Comparison of ENCODE assay signal across 9 cellular contexts in genomic region chr19:6587093-6587820, GRCh38. TPM values are rescaled to one million over a fixed set of nuclear protein-coding genes. Genes with fewer than 3 reads are reported as not detected.
A peak's percentile ranks its signal among the peaks of the same experiment; 100 is the strongest.
DNase-seq lines count a peak whose midpoint lies in the region; ATAC-seq, FAIRE-seq and TF ChIP-seq lines count a peak whose summit lies in the region.
"Had no signal": no experiment of that assay in that cellular context is flagged by ENCODE, and none has a peak within 500 bp of the region (broad histone marks: within the 10 kb centered on the region; RNA-seq: fewer than 3 reads in every experiment).

No MANE protein-coding gene starts in this region.

- H3K9ac ChIP-seq in ES-I3 (ENCODE audit: low read depth, low read length), result peak overlapping the region; percentile 69
- peak overlapping the region; percentile 8 for H3K9ac ChIP-seq in HUES6 (ENCODE audit: low read length)
- H3K9ac ChIP-seq in astrocyte (ENCODE audit: low read length), result peak overlapping the region; percentile 43

- peaks cover 56% of the 10 kb centered on the region for H3K27me3 Mint-ChIP-seq in astrocyte (ENCODE audit: low read depth, unreplicated experiment)
- peaks cover 26 to 69% (median 39%) of the 10 kb centered on the region in 3 donors for H3K27me3 Mint-ChIP-seq in naive B cell

- H2AFZ ChIP-seq in astrocyte (ENCODE audit: low read depth, low read length), result peak overlapping the region; percentile 75

- H3K27me3 ChIP-seq in HUES6 (ENCODE audit: control insufficient read depth, insufficient read depth, low read length) (peaks cover 62% of the 10 kb centered on the region), astrocyte (ENCODE audit: insufficient read depth, low read length) (peaks cover 47% of the 10 kb centered on the region), adrenal gland (peaks cover 58% of the 10 kb centered on the region)

- no peaks in the 10 kb centered on the region for H3K9me3 ChIP-seq in ES-I3 (ENCODE audit: control insufficient read depth, insufficient read depth, low read length)
- H3K9me3 ChIP-seq in HUES6 (ENCODE audit: control insufficient read depth, insufficient read depth, low read depth, low read length), result no peaks in the 10 kb centered on the region
- H3K9me3 ChIP-seq in astrocyte (ENCODE audit: insufficient read depth, low read depth, low read length), result no peaks in the 10 kb centered on the region
- no peaks in the 10 kb centered on the region for H3K9me3 ChIP-seq in adrenal gland (replicated peaks in 1 of 3)

- peaks cover 10% of the 10 kb centered on the region for H3K9me3 Mint-ChIP-seq in astrocyte (ENCODE audit: unreplicated experiment)
- H3K9me3 Mint-ChIP-seq in naive B cell, result peaks cover 0 to 1% (median 0%) of the 10 kb centered on the region in 7 donors

- H3K4me3 ChIP-seq in HUES6 (ENCODE audit: low read depth, low read length) (peak overlapping the region; percentile 62), astrocyte (ENCODE audit: insufficient read depth, low read depth, low read length) (peak overlapping the region; percentile 25), adrenal gland (no peak overlapping the region)

- no peaks in the 10 kb centered on the region for H3K4me1 Mint-ChIP-seq in astrocyte (ENCODE audit: low read depth, unreplicated experiment)
- peaks cover 51 to 58% (median 55%) of the 10 kb centered on the region in 3 donors for H3K4me1 Mint-ChIP-seq in naive B cell

- no peaks in the 10 kb centered on the region for H3K79me2 ChIP-seq in astrocyte (ENCODE audit: insufficient read depth, low read length)

- H3K27ac Mint-ChIP-seq in astrocyte (ENCODE audit: unreplicated experiment) (no peak overlapping the region), naive B cell (peak overlapping the region in 5 of 6 donors; percentile 85 to 93 (median 91))

- FAIRE-seq in astrocyte (lab: Jason Lieb, UNC), result no peak

- H3K4me3 Mint-ChIP-seq in astrocyte (ENCODE audit: unreplicated experiment) (peak overlapping the region; percentile 14), naive B cell (peak overlapping the region; percentile 59 to 91 (median 84))

- DNase-seq in astrocyte (ENCODE audit: low read depth) (no peak), naive B cell (peak; percentile 62), adrenal gland (no peak), SHP77 treated with DMSO at 0.1 percent for 48 hours (lab: John Stamatoyannopoulos, UW) (no peak)
- DNase-seq: GOT3 had no signal

- 0 out of 2 replicates have a peak, but pooled peaks cover 2% of the 10 kb centered on the region for H3K4me1 ChIP-seq in ES-I3 (ENCODE audit: insufficient read depth, low read length)
- peaks cover 21% of the 10 kb centered on the region; the same call in 1 of the 2 replicates for H3K4me1 ChIP-seq in HUES6 (ENCODE audit: control insufficient read depth, insufficient read depth, low read length)
- no peaks in the 10 kb centered on the region for H3K4me1 ChIP-seq in astrocyte (ENCODE audit: insufficient read depth, low read length)
- H3K4me1 ChIP-seq in adrenal gland (replicated peaks in 1 of 2), result no peaks in the 10 kb centered on the region

- WGBS in adrenal gland, 4 donors, result 3 to 5% (median 4%) methylated on average over 22 to 27 of the region's 27 CpGs

- intact Hi-C loops in adrenal gland (cut with DNase I), result no loop called here

- no peaks in the 10 kb centered on the region for H3K36me3 ChIP-seq in ES-I3 (ENCODE audit: insufficient read depth, low read length)
- no peaks in the 10 kb centered on the region for H3K36me3 ChIP-seq in HUES6 (ENCODE audit: control insufficient read depth, insufficient read depth, low read length)
- H3K36me3 ChIP-seq in astrocyte (ENCODE audit: insufficient read depth, low read length), result no peaks in the 10 kb centered on the region
- no peaks in the 10 kb centered on the region for H3K36me3 ChIP-seq in adrenal gland (replicated peaks in 1 of 2)

- TF ChIP-seq CTCF in astrocyte (IDR thresholded peaks at IDR 0.05; ENCODE audit: insufficient read depth, low read depth, low read length), result no peak
- no peak for TF ChIP-seq CTCF in adrenal gland (IDR thresholded peaks at IDR 0.05)

- peak overlapping the region; percentile 82 for H3K4me2 ChIP-seq in astrocyte (ENCODE audit: low read length)

- ATAC-seq in naive B cell (ENCODE audit: low read depth in 2 of 2) (peak; percentile 65 to 67), HG03378 (IDR thresholded peaks at IDR 0.05; ENCODE audit: unreplicated experiment) (no peak), GM19324 (IDR thresholded peaks at IDR 0.05; ENCODE audit: low FRiP score, unreplicated experiment) (no peak)

- TF ChIP-seq POLR2A in adrenal gland (IDR thresholded peaks at IDR 0.05), result no peak

- no peaks in the 10 kb centered on the region for H4K20me1 ChIP-seq in astrocyte (ENCODE audit: insufficient read depth, low read length)

- peaks cover 3% of the 10 kb centered on the region for H3K36me3 Mint-ChIP-seq in astrocyte (ENCODE audit: low read depth, unreplicated experiment)
- no peaks in the 10 kb centered on the region for H3K36me3 Mint-ChIP-seq in naive B cell

- H3K27ac ChIP-seq in HUES6 (ENCODE audit: low read depth, low read length) (no peak overlapping the region), astrocyte (ENCODE audit: low read depth, low read length) (no peak overlapping the region), adrenal gland (no peak overlapping the region)

RNA-seq across cellular contexts. Expression of gene CD70, which starts 3.7 kb away (rescaled TPM):
- total RNA-seq in astrocyte, result 0.34 and 0.48 TPM in 2 replicates
- polyA plus RNA-seq in naive B cell (ENCODE audit: low read depth in 6 of 6), result 1 to 10 TPM in 2 of 6 donors, under 1 TPM in 1, not detected in 3; 0.64 to 2.2 (median 1.7) TPM
- total RNA-seq in adrenal gland, result under 1 TPM in 1 of 8 donors, not detected in 7; 0.27 TPM
- under 1 TPM in 1 of 3 donors, not detected in 2; 0.34 TPM for polyA plus RNA-seq in adrenal gland

RNA-seq across cellular contexts. Expression of gene TNFSF9, which starts 56.4 kb away (rescaled TPM):
- total RNA-seq in astrocyte (2.3 and 2.4 TPM in 2 replicates), adrenal gland (1 to 10 TPM in 3 of 8 donors, under 1 TPM in 4, not detected in 1; 0.50 to 1.6 (median 0.75) TPM)
- polyA plus RNA-seq in naive B cell (ENCODE audit: low read depth in 6 of 6) (1 to 10 TPM in 3 of 6 donors, under 1 TPM in 3; 0.67 to 6.7 (median 1.1) TPM), adrenal gland (under 1 TPM; 0.16 to 0.40 (median 0.32) TPM)

Comparison
In these comparisons a context has a peak if more than half of its experiments do, and no peak if none do; other contexts are left out.
1. H3K9ac ChIP-seq: peak in every context shown above with its lines; median percentile 69 in ES-I3; 43 in astrocyte; 8 in HUES6.
2. H3K4me3 ChIP-seq: peak in HUES6 (single experiment) and astrocyte (single experiment); none in adrenal gland (0 of 4).
3. ATAC-seq: peak in naive B cell (2 of 2); none in HG03378 (single experiment) and GM19324 (single experiment).